28 cellular contexts compared by ENCODE assay signal in the genomic region with DNA sequence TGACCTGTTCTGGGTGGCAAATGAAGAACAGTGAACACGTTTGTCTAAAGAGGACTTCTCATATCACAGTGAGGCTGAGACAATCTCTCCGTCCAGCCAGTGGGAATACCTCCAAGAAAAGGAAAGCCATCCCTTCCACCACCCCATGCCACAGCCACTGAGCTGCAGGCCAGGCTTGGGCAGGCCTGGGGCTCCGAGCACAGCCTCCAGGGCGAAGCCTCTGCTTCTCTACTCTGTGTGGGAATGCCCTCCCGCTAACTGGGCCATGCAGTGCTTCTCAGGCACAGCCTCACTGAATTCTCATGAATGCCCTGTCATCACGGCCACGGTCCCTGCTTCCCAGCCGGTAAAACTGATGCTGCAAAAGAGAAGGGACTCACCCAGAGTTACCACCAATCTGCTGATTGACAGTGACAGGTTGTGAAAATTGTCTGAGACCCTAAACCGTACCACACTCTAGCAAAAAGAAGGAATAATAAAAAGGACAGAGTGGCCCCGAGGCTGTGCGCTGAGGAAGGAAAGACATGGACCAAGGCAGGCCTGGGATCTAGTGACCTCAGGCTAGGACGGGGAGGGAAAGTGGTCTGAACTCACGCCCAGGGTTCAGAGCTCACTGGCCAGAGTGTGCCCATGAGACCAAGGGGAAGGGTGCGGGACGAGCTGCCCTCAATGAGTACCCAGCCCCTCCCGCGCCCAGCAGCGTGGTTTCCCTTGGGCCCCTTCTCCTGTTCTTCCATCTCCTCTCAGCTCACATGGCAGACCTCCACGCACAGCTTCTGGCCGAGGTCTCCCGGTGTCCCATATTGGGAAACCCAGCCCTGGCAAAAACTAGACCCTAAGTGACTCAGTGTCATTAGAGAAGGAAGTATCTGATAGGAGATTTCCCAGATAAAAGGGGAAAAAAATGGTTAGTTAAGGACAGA. TPM values are rescaled to one million over a fixed set of nuclear protein-coding genes. Genes with fewer than 3 reads are reported as not detected.
DNase-seq lines count a peak whose midpoint lies in the region; ATAC-seq, FAIRE-seq and TF ChIP-seq lines count a peak whose summit lies in the region.
"Had no signal": no experiment of that assay in that cellular context is flagged by ENCODE, and none has a peak within 500 bp of the region (broad histone marks: within the 10 kb centered on the region; RNA-seq: fewer than 3 reads in every experiment).

No MANE protein-coding gene starts in this region.

- H4K20me1 ChIP-seq in HepG2 (ENCODE audit: insufficient read depth, low read length) = no peaks in the 10 kb centered on the region

- TF ChIP-seq CTCF in HepG2 (CRISPR knock-in tag; IDR thresholded peaks at IDR 0.05) = no peak
- TF ChIP-seq CTCF in right lobe of liver (IDR thresholded peaks at IDR 0.05) = no peak
- no peak for TF ChIP-seq CTCF in bronchial epithelial cell (IDR thresholded peaks at IDR 0.05; ENCODE audit: insufficient read depth, low read length, severe bottlenecking)

- H3K9ac ChIP-seq in HepG2 (ENCODE audit: insufficient read depth, low read depth, low read length) = no peak overlapping the region
- H3K9ac ChIP-seq: BLaER1 treated with 17β-estradiol and CSF1 and Interleukin-3, amounts not matched to agents 10 nM and 100 nM had no signal

- H3K36me3 ChIP-seq in HepG2 (replicated peaks in 1 of 2; ENCODE audit: control insufficient read depth in 1 of 2, insufficient read depth in 2 of 2, low read length in 2 of 2) (peaks cover 23 to 57% of the 10 kb centered on the region in 2 experiments), right lobe of liver (peaks cover 4 to 38% (median 13%) of the 10 kb centered on the region in 4 donors), bronchial epithelial cell (ENCODE audit: control insufficient read depth, insufficient read depth, low read length) (peaks cover 29% of the 10 kb centered on the region)

- H3K27ac ChIP-seq in HepG2 (ENCODE audit: extremely low read length, insufficient read depth, low read length) (no peak overlapping the region), right lobe of liver (no peak overlapping the region)
- H3K27ac ChIP-seq: BLaER1 treated with 17β-estradiol and CSF1 and Interleukin-3, amounts not matched to agents 10 nM and 100 nM; colonic mucosa had no signal

- intact Hi-C loops in HepG2 (cut with micrococcal nuclease; ENCODE audit: unreplicated experiment) (no loop called here), right lobe of liver (cut with DNase I) (no loop called here), posterior vena cava (cut with DNase I) (no loop called here)

- no peak for TF ChIP-seq RAD21 in HepG2 (CRISPR knock-in tag; IDR thresholded peaks at IDR 0.05)

- H3K4me2 ChIP-seq in HepG2 (ENCODE audit: low read depth, low read length) = no peak overlapping the region
- H3K4me2 ChIP-seq: BLaER1 treated with 17β-estradiol and CSF1 and Interleukin-3, amounts not matched to agents 10 nM and 100 nM; smooth muscle cell had no signal

- no peak for FAIRE-seq in HepG2 (lab: Jason Lieb, UNC)
- FAIRE-seq in bronchial epithelial cell (lab: Jason Lieb, UNC) = peak; percentile 23
- FAIRE-seq: H54, kidney had no signal

- H3K4me3 ChIP-seq in HepG2 (replicated peaks in 1 of 3; ENCODE audit: insufficient read depth in 1 of 3, low read depth in 2 of 3, low read length in 3 of 3) (no peak overlapping the region), right lobe of liver (no peak overlapping the region), bronchial epithelial cell (ENCODE audit: low read depth, low read length) (no peak overlapping the region)
- H3K4me3 ChIP-seq: BLaER1 treated with 17β-estradiol and CSF1 and Interleukin-3, amounts not matched to agents 10 nM and 100 nM; colonic mucosa; heart left ventricle; smooth muscle cell had no signal

- H3K4me1 ChIP-seq in HepG2 (ENCODE audit: insufficient read depth, low read length) (no peaks in the 10 kb centered on the region), right lobe of liver (no peaks in the 10 kb centered on the region)
- H3K4me1 ChIP-seq: Caco-2, colonic mucosa had no signal

- no peak overlapping the region for H2AFZ ChIP-seq in HepG2 (ENCODE audit: low read length)

- WGBS in HepG2 (ENCODE audit: low lambda C conversion rate) = 97% methylated on average over 19 of the region's 21 CpGs
- WGBS in right lobe of liver (ENCODE audit: insufficient coverage, low coverage, low lambda C conversion rate, missing lambda C conversion rate) = 82% methylated on average over 12 of the region's 21 CpGs

- H3K9me3 ChIP-seq in HepG2 (ENCODE audit: low read length) = no peaks in the 10 kb centered on the region
- no peaks in the 10 kb centered on the region for H3K9me3 ChIP-seq in right lobe of liver
- H3K9me3 ChIP-seq: BLaER1 treated with 17β-estradiol and CSF1 and Interleukin-3, amounts not matched to agents 10 nM and 100 nM; Caco-2; colonic mucosa; heart left ventricle had no signal

- H3K27me3 ChIP-seq in HepG2 (ENCODE audit: control insufficient read depth in 1 of 2, insufficient read depth in 2 of 2, low read length in 2 of 2) (no peaks in the 10 kb centered on the region), right lobe of liver (no peaks in the 10 kb centered on the region), bronchial epithelial cell (ENCODE audit: control insufficient read depth, insufficient read depth, low read length) (no peaks in the 10 kb centered on the region)
- H3K27me3 ChIP-seq: BLaER1 treated with 17β-estradiol and CSF1 and Interleukin-3, amounts not matched to agents 10 nM and 100 nM; colonic mucosa; heart left ventricle had no signal

- CTCF ChIA-PET in HepG2 (lab: Yijun Ruan, JAX; ENCODE audit: low intra/inter-chr PET ratio, low total read pairs) = no interaction called here

- TF ChIP-seq POLR2A in HepG2 (IDR thresholded peaks at IDR 0.05; ENCODE audit: insufficient read depth in 1 of 2, low read depth in 2 of 2, low read length in 2 of 2) = no peak
- TF ChIP-seq POLR2A in right lobe of liver (IDR thresholded peaks at IDR 0.05) = no peak

- in situ Hi-C loops in HepG2 (cut with HindIII; ENCODE audit: extremely low pct_ligation_motif_present, low pct_unique_long_range_greater_than_20kb) = loop anchor here (10.0 kb wide), 1 partner anchor 139 kb away; no protein-coding TSS in a partner anchor

- ATAC-seq in HepG2 = no peak
- no peak for ATAC-seq in right lobe of liver
- ATAC-seq: effector memory CD8-positive, alpha-beta T cell; esophagus mucosa; Panc1; T-cell had no signal

- POLR2A ChIA-PET in HepG2 (lab: Yijun Ruan, JAX) = no interaction called here

- BruUV-seq in HepG2 (replicated peaks; lab: Mats Ljungman, UMichigan) = no TSS peak

- no peak for TF ChIP-seq EP300 in HepG2 (IDR thresholded peaks at IDR 0.05; ENCODE audit: low read depth in 2 of 2, low read length in 2 of 2)
- no peak for TF ChIP-seq EP300 in HepG2 (CRISPR knock-in tag; IDR thresholded peaks at IDR 0.05; ENCODE audit: borderline replicate concordance)

- no peaks in the 10 kb centered on the region for H3K79me2 ChIP-seq in HepG2 (ENCODE audit: insufficient read depth, low read length)

- DNase-seq in HepG2 (ENCODE audit: low spot score) (no peak), right lobe of liver (no peak), bronchial epithelial cell (ENCODE audit: low read depth) (no peak), posterior vena cava (ENCODE audit: low spot score) (peak; percentile 83), mucosa of gallbladder (ENCODE audit: low spot score) (no peak), NCI-H69 (lab: John Stamatoyannopoulos, UW) (no peak), dermis blood vessel endothelial cell (no peak)
- DNase-seq: activated CD4-positive, alpha-beta memory T cell treated with anti-CD3 and anti-CD28 coated beads for 36 hours; activated gamma-delta T cell treated with Interleukin-2 at 50 U/mL for 16 hours; activated T-cell treated with anti-CD3 and anti-CD28 coated beads for 4 hours; Caco-2; colonic mucosa; DMS79; effector memory CD8-positive, alpha-beta T cell; foreskin fibroblast; GDM1; heart left ventricle; kidney; NCI-H1092; NCI-H187 treated with DMSO at 0.1 percent for 48 hours; NCI-H526 treated with DMSO at 0.1 percent for 48 hours; stimulated activated CD4-positive, alpha-beta T cell treated with anti-CD3 and anti-CD28 coated beads, Interleukin-2, amount 100 ng/mL, for 24 hours; T-cell had no signal

TF ChIP-seq in HepG2, 621 proteins besides CTCF, POLR2A, EP300 and RAD21:
- TF ChIP-seq RBM22 (optimal IDR thresholded peaks at IDR 0.05; ENCODE audit: low read length) (peak; percentile 31), ZSCAN20 (CRISPR knock-in tag; IDR thresholded peaks at IDR 0.05; ENCODE audit: borderline replicate concordance) (no peak)

RNA-seq across cellular contexts. Expression of a gene that starts 52.8 kb away (rescaled TPM):
- total RNA-seq in HepG2 (2016; rRNA removed; fragmentation: Illumina TruSeq; extraction: Trizol) (45.6 and 59.4 TPM in 2 replicates), right lobe of liver (10 to 100 TPM; 20.1 to 40.9 (median 28.7) TPM), bronchial epithelial cell (53.2 and 57.2 TPM in 2 replicates), posterior vena cava (10 to 100 TPM; 41.0 to 41.4 TPM), mucosa of gallbladder (71.9 TPM), dermis blood vessel endothelial cell (79.3 and 104 TPM in 2 replicates)
- 13.6 and 17.0 TPM in 2 replicates for total RNA-seq in HepG2 (2016; cell fraction: cytosol; rRNA removed; fragmentation: Illumina TruSeq; extraction: Trizol; ENCODE audit: low read depth)
- total RNA-seq in HepG2 (2016; cell fraction: insoluble cytoplasmic fraction; rRNA removed; fragmentation: Illumina TruSeq; extraction: Trizol) = 38.6 and 62.5 TPM in 2 replicates
- total RNA-seq in HepG2 (2016; cell fraction: membrane; rRNA removed; fragmentation: Illumina TruSeq; extraction: Trizol) = 22.4 and 24.3 TPM in 2 replicates
- 62.9 and 74.7 TPM in 2 replicates for total RNA-seq in HepG2 (2016; cell fraction: nucleus; rRNA removed; fragmentation: Illumina TruSeq; extraction: Trizol)
- 30.6 and 40.7 TPM in 2 replicates for polyA plus RNA-seq in HepG2 (2011; rRNA removed)
- polyA plus RNA-seq in HepG2 (2011; cell fraction: cytosol; rRNA removed) = 28.3 and 39.0 TPM in 2 replicates
- 163 and 197 TPM in 2 replicates for polyA plus RNA-seq in HepG2 (2011; cell fraction: nucleus; rRNA removed)
- 24.2 and 29.1 TPM in 2 replicates for polyA plus RNA-seq in HepG2 (2012)
- polyA plus RNA-seq in HepG2 (2016; cell fraction: cytosol; fragmentation: Illumina TruSeq; extraction: Trizol; ENCODE audit: low read depth) = 11.0 and 12.5 TPM in 2 replicates
- polyA plus RNA-seq in HepG2 (2016; cell fraction: insoluble cytoplasmic fraction; fragmentation: Illumina TruSeq; extraction: Trizol; ENCODE audit: low read depth) = 25.7 and 33.1 TPM in 2 replicates
- 9.0 and 9.5 TPM in 2 replicates for polyA plus RNA-seq in HepG2 (2016; cell fraction: membrane; fragmentation: Illumina TruSeq; extraction: Trizol; ENCODE audit: low read depth)
- polyA plus RNA-seq in HepG2 (2016; cell fraction: nucleus; fragmentation: Illumina TruSeq; extraction: Trizol; ENCODE audit: insufficient read depth, low read depth) = 92.0 and 98.7 TPM in 2 replicates
- 105 and 153 TPM in 2 replicates for polyA minus RNA-seq in HepG2 (2011; rRNA and poly(A)+ RNA removed; ENCODE audit: low replicate concordance)
- polyA minus RNA-seq in HepG2 (2011; cell fraction: cytosol; rRNA and poly(A)+ RNA removed) = 32.0 and 32.5 TPM in 2 replicates
- 66.0 and 72.5 TPM in 2 replicates for polyA minus RNA-seq in HepG2 (2011; cell fraction: nucleus; rRNA and poly(A)+ RNA removed)
